16 cellular contexts compared by ENCODE assay signal in genomic region chr16:72372646-72373045, GRCh38.
"Had no signal": no experiment of that assay in that cellular context is flagged by ENCODE, and none has a peak within 500 bp of the region (broad histone marks: within the 10 kb centered on the region; RNA-seq: fewer than 3 reads in every experiment).

No MANE protein-coding gene starts in this region.

- H3K4me1 ChIP-seq: ascending aorta, right atrium auricular region had no signal

- DNase-seq: activated CD4-positive, alpha-beta T cell treated with anti-CD3 and anti-CD28 coated beads for 1 hour; activated CD4-positive, alpha-beta T cell treated with anti-CD3 and anti-CD28 coated beads, Interleukin-2, amount 50 U/mL, for 48 hours; activated naive CD4-positive, alpha-beta T cell treated with anti-CD3 and anti-CD28 coated beads for 36 hours; activated naive CD8-positive, alpha-beta T cell treated with anti-CD3 and anti-CD28 coated beads, Interleukin-2, amount 50 U/mL, for 24 hours; activated T-cell treated with anti-CD3 and anti-CD28 coated beads, Interleukin-2, amount 50 U/mL, for 1 hour; dorsolateral prefrontal cortex; hypothalamus; midbrain; naive B cell; small intestine; stimulated activated naive CD8-positive, alpha-beta T cell treated with anti-CD3 and anti-CD28 coated beads, Interleukin-15, Interleukin-2, amounts not matched to agents 100 U/mL and 50 U/mL, for 24 hours had no signal

- H3K9me3 Mint-ChIP-seq: activated naive CD4-positive, alpha-beta T cell treated with anti-CD3 and anti-CD28 coated beads for 36 hours; activated T-helper 2 cell treated with anti-CD3 and anti-CD28 coated beads, Interferon-gamma antibody, Interleukin-2, Interleukin-4, amounts not matched to agents 10 μg/mL and 5 μg/mL and 100 μg/mL, durations not matched to agents 14 hours and 24 hours and 36 hours; type B pancreatic cell had no signal

- H3K4me3 Mint-ChIP-seq: activated naive CD4-positive, alpha-beta T cell treated with anti-CD3 and anti-CD28 coated beads for 36 hours; activated naive CD8-positive, alpha-beta T cell treated with anti-CD3 and anti-CD28 coated beads, Interleukin-2, amount 50 U/mL, for 24 hours; naive B cell; type B pancreatic cell had no signal

- H3K27me3 Mint-ChIP-seq: activated naive CD8-positive, alpha-beta T cell treated with anti-CD3 and anti-CD28 coated beads, Interleukin-2, amount 50 U/mL, for 24 hours; naive B cell; type B pancreatic cell had no signal

- H3K9me3 ChIP-seq: ascending aorta, right atrium auricular region had no signal

- H3K36me3 Mint-ChIP-seq: type B pancreatic cell had no signal

- H3K27ac ChIP-seq: ascending aorta, dorsolateral prefrontal cortex, right atrium auricular region had no signal

- H3K27ac Mint-ChIP-seq: activated naive CD4-positive, alpha-beta T cell treated with anti-CD3 and anti-CD28 coated beads for 36 hours; activated naive CD8-positive, alpha-beta T cell treated with anti-CD3 and anti-CD28 coated beads, Interleukin-2, amount 50 U/mL, for 24 hours; activated T-helper 2 cell treated with anti-CD3 and anti-CD28 coated beads, Interferon-gamma antibody, Interleukin-2, Interleukin-4, amounts not matched to agents 10 μg/mL and 5 μg/mL and 100 μg/mL, durations not matched to agents 14 hours and 24 hours and 36 hours; naive B cell; type B pancreatic cell had no signal

- ATAC-seq: activated naive CD8-positive, alpha-beta T cell treated with anti-CD3 and anti-CD28 coated beads, Interleukin-2, amount 50 U/mL, for 24 hours; esophagus mucosa; stimulated activated naive CD8-positive, alpha-beta T cell treated with anti-CD3 and anti-CD28 coated beads, Interleukin-15, Interleukin-2, amounts not matched to agents 100 U/mL and 50 U/mL, for 24 hours had no signal

- H3K4me3 ChIP-seq: ascending aorta, right atrium auricular region had no signal

- H3K36me3 ChIP-seq: ascending aorta, right atrium auricular region had no signal

- H3K27me3 ChIP-seq: ascending aorta, dorsolateral prefrontal cortex, right atrium auricular region had no signal

- H3K4me1 Mint-ChIP-seq: activated naive CD8-positive, alpha-beta T cell treated with anti-CD3 and anti-CD28 coated beads, Interleukin-2, amount 50 U/mL, for 24 hours; naive B cell had no signal
